ENCODE assay signal across 1 cellular context in the genomic region with DNA sequence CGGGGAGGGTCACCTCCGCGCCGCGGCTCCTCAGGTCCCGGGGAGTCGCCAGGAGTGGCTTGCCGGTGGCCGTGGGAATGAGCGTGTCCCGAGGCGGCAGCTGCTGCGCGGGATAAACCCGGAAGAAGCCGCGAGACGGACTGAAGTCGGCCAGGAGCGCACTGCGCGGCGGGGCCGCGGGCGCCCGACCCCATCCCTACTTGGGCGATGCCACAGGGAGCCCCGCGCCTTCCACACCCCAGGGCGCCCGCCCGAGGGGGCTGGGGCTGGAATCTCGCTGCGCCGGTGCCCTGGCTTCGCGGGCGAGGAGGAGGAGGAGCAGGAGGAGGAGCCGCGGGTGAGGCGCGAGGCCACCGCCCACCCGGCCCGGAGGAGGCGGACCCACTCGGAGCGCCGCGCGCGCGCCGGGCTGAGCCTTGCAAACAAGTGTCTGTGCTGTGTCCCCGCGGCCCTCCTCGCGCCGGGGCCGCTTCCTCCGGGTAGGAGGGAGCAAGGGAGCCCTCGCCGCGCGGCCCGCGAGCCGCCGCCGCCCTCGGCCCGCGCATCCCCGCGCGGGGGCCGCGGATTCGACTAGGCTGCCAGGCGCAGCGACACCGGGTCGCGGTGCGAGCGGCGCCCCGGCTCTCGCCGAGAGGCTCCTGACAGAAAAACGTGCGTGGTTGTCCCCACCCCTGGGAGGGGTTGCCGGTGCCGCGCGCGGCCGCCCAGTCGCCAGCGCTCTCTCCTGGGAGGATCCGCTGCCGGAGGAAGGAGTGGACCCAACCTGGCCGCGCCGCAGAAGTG.
A peak's percentile ranks its signal among the peaks of the same experiment; 100 is the strongest.
TF ChIP-seq lines count a peak whose summit lies in the region.

A gene (plus strand): TSS at position 412 of the 783 bp plus-strand sequence.

TF ChIP-seq in HepG2, 621 proteins besides CTCF, POLR2A, EP300 and RAD21 (continued from another document and continues in another):
- TF ChIP-seq, protein P1, sequence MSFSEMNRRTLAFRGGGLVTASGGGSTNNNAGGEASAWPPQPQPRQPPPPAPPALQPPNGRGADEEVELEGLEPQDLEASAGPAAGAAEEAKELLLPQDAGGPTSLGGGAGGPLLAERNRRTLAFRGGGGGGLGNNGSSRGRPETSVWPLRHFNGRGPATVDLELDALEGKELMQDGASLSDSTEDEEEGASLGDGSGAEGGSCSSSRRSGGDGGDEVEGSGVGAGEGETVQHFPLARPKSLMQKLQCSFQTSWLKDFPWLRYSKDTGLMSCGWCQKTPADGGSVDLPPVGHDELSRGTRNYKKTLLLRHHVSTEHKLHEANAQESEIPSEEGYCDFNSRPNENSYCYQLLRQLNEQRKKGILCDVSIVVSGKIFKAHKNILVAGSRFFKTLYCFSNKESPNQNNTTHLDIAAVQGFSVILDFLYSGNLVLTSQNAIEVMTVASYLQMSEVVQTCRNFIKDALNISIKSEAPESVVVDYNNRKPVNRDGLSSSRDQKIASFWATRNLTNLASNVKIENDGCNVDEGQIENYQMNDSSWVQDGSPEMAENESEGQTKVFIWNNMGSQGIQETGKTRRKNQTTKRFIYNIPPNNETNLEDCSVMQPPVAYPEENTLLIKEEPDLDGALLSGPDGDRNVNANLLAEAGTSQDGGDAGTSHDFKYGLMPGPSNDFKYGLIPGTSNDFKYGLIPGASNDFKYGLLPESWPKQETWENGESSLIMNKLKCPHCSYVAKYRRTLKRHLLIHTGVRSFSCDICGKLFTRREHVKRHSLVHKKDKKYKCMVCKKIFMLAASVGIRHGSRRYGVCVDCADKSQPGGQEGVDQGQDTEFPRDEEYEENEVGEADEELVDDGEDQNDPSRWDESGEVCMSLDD (CRISPR knock-in tag; IDR thresholded peaks at IDR 0.05; ENCODE audit: borderline replicate concordance) = peak; percentile 49; the same call in 1 of the 2 replicates
- TF ChIP-seq, protein P2, sequence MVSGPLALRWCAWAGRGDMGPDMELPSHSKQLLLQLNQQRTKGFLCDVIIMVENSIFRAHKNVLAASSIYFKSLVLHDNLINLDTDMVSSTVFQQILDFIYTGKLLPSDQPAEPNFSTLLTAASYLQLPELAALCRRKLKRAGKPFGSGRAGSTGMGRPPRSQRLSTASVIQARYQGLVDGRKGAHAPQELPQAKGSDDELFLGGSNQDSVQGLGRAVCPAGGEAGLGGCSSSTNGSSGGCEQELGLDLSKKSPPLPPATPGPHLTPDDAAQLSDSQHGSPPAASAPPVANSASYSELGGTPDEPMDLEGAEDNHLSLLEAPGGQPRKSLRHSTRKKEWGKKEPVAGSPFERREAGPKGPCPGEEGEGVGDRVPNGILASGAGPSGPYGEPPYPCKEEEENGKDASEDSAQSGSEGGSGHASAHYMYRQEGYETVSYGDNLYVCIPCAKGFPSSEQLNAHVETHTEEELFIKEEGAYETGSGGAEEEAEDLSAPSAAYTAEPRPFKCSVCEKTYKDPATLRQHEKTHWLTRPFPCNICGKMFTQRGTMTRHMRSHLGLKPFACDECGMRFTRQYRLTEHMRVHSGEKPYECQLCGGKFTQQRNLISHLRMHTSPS (CRISPR knock-in tag; IDR thresholded peaks at IDR 0.05; ENCODE audit: low read depth) = no peak; the same call in 1 of the 2 replicates
- TF ChIP-seq SIN3B (IDR thresholded peaks at IDR 0.05; ENCODE audit: low read length) (no peak), ZNF230 (CRISPR knock-in tag; IDR thresholded peaks at IDR 0.05) (no peak), MIXL1 (CRISPR knock-in tag; IDR thresholded peaks at IDR 0.05) (0 out of 2 replicates have a peak, but pooled peaks have one; percentile 45), SRSF4 (IDR thresholded peaks at IDR 0.05; ENCODE audit: low read depth, low read length, poor library complexity, severe bottlenecking) (no peak), ZNF10 (CRISPR knock-in tag; IDR thresholded peaks at IDR 0.05; ENCODE audit: borderline replicate concordance, low read depth) (no peak), TP53 (CRISPR knock-in tag; conservative IDR thresholded peaks at IDR 0.05) (no peak), ZFP62 (CRISPR knock-in tag; IDR thresholded peaks at IDR 0.05) (no peak), KLF11 (CRISPR knock-in tag; IDR thresholded peaks at IDR 0.05) (peak; percentile 58; the same call in 1 of the 2 replicates), ZNF225 (CRISPR knock-in tag; IDR thresholded peaks at IDR 0.05) (0 out of 2 replicates have a peak, but pooled peaks have one; percentile 31), ZNF572 (CRISPR knock-in tag; IDR thresholded peaks at IDR 0.05) (no peak), HCFC1 (IDR thresholded peaks at IDR 0.05; ENCODE audit: low read depth, low read length) (no peak), NFE2L1 (CRISPR knock-in tag; IDR thresholded peaks at IDR 0.05; ENCODE audit: borderline replicate concordance) (no peak)
- TF ChIP-seq, protein P3, sequence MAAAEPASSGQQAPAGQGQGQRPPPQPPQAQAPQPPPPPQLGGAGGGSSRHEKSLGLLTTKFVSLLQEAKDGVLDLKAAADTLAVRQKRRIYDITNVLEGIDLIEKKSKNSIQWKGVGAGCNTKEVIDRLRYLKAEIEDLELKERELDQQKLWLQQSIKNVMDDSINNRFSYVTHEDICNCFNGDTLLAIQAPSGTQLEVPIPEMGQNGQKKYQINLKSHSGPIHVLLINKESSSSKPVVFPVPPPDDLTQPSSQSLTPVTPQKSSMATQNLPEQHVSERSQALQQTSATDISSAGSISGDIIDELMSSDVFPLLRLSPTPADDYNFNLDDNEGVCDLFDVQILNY (CRISPR knock-in tag; conservative IDR thresholded peaks at IDR 0.05) = peak; percentile 34; the same call in 1 of the 2 replicates
- TF ChIP-seq, protein P4, sequence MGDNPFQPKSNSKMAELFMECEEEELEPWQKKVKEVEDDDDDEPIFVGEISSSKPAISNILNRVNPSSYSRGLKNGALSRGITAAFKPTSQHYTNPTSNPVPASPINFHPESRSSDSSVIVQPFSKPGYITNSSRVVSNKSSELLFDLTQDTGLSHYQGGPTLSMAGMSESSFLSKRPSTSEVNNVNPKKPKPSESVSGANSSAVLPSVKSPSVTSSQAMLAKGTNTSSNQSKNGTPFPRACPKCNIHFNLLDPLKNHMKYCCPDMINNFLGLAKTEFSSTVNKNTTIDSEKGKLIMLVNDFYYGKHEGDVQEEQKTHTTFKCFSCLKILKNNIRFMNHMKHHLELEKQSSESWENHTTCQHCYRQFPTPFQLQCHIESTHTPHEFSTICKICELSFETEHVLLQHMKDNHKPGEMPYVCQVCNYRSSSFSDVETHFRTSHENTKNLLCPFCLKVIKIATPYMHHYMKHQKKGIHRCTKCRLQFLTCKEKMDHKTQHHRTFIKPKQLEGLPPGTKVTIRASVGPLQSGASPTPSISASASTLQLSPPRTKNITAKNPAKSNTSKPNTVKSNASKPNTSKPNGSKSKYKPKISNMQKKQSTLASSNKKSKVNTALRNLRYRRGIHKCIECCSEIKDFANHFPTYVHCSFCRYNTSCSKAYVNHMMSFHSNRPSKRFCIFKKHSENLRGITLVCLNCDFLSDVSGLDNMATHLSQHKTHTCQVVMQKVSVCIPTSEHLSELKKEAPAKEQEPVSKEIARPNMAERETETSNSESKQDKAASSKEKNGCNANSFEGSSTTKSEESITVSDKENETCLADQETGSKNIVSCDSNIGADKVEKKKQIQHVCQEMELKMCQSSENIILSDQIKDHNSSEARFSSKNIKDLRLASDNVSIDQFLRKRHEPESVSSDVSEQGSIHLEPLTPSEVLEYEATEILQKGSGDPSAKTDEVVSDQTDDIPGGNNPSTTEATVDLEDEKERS (CRISPR knock-in tag; IDR thresholded peaks at IDR 0.05) = no peak
- TF ChIP-seq, protein P5, sequence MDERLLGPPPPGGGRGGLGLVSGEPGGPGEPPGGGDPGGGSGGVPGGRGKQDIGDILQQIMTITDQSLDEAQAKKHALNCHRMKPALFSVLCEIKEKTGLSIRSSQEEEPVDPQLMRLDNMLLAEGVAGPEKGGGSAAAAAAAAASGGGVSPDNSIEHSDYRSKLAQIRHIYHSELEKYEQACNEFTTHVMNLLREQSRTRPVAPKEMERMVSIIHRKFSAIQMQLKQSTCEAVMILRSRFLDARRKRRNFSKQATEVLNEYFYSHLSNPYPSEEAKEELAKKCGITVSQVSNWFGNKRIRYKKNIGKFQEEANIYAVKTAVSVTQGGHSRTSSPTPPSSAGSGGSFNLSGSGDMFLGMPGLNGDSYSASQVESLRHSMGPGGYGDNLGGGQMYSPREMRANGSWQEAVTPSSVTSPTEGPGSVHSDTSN (CRISPR knock-in tag; IDR thresholded peaks at IDR 0.05) = no peak
- TF ChIP-seq, protein P6, sequence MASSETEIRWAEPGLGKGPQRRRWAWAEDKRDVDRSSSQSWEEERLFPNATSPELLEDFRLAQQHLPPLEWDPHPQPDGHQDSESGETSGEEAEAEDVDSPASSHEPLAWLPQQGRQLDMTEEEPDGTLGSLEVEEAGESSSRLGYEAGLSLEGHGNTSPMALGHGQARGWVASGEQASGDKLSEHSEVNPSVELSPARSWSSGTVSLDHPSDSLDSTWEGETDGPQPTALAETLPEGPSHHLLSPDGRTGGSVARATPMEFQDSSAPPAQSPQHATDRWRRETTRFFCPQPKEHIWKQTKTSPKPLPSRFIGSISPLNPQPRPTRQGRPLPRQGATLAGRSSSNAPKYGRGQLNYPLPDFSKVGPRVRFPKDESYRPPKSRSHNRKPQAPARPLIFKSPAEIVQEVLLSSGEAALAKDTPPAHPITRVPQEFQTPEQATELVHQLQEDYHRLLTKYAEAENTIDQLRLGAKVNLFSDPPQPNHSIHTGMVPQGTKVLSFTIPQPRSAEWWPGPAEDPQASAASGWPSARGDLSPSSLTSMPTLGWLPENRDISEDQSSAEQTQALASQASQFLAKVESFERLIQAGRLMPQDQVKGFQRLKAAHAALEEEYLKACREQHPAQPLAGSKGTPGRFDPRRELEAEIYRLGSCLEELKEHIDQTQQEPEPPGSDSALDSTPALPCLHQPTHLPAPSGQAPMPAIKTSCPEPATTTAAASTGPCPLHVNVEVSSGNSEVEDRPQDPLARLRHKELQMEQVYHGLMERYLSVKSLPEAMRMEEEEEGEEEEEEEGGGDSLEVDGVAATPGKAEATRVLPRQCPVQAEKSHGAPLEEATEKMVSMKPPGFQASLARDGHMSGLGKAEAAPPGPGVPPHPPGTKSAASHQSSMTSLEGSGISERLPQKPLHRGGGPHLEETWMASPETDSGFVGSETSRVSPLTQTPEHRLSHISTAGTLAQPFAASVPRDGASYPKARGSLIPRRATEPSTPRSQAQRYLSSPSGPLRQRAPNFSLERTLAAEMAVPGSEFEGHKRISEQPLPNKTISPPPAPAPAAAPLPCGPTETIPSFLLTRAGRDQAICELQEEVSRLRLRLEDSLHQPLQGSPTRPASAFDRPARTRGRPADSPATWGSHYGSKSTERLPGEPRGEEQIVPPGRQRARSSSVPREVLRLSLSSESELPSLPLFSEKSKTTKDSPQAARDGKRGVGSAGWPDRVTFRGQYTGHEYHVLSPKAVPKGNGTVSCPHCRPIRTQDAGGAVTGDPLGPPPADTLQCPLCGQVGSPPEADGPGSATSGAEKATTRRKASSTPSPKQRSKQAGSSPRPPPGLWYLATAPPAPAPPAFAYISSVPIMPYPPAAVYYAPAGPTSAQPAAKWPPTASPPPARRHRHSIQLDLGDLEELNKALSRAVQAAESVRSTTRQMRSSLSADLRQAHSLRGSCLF (CRISPR knock-in tag; IDR thresholded peaks at IDR 0.05; ENCODE audit: borderline replicate concordance) = no peak
- TF ChIP-seq, protein P7, sequence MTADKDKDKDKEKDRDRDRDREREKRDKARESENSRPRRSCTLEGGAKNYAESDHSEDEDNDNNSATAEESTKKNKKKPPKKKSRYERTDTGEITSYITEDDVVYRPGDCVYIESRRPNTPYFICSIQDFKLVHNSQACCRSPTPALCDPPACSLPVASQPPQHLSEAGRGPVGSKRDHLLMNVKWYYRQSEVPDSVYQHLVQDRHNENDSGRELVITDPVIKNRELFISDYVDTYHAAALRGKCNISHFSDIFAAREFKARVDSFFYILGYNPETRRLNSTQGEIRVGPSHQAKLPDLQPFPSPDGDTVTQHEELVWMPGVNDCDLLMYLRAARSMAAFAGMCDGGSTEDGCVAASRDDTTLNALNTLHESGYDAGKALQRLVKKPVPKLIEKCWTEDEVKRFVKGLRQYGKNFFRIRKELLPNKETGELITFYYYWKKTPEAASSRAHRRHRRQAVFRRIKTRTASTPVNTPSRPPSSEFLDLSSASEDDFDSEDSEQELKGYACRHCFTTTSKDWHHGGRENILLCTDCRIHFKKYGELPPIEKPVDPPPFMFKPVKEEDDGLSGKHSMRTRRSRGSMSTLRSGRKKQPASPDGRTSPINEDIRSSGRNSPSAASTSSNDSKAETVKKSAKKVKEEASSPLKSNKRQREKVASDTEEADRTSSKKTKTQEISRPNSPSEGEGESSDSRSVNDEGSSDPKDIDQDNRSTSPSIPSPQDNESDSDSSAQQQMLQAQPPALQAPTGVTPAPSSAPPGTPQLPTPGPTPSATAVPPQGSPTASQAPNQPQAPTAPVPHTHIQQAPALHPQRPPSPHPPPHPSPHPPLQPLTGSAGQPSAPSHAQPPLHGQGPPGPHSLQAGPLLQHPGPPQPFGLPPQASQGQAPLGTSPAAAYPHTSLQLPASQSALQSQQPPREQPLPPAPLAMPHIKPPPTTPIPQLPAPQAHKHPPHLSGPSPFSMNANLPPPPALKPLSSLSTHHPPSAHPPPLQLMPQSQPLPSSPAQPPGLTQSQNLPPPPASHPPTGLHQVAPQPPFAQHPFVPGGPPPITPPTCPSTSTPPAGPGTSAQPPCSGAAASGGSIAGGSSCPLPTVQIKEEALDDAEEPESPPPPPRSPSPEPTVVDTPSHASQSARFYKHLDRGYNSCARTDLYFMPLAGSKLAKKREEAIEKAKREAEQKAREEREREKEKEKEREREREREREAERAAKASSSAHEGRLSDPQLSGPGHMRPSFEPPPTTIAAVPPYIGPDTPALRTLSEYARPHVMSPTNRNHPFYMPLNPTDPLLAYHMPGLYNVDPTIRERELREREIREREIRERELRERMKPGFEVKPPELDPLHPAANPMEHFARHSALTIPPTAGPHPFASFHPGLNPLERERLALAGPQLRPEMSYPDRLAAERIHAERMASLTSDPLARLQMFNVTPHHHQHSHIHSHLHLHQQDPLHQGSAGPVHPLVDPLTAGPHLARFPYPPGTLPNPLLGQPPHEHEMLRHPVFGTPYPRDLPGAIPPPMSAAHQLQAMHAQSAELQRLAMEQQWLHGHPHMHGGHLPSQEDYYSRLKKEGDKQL (CRISPR knock-in tag; IDR thresholded peaks at IDR 0.05; ENCODE audit: low read depth) = 0 out of 2 replicates have a peak, but pooled peaks have one; percentile 13
